ENCODE assay signal across 23 cellular contexts in the genomic region with DNA sequence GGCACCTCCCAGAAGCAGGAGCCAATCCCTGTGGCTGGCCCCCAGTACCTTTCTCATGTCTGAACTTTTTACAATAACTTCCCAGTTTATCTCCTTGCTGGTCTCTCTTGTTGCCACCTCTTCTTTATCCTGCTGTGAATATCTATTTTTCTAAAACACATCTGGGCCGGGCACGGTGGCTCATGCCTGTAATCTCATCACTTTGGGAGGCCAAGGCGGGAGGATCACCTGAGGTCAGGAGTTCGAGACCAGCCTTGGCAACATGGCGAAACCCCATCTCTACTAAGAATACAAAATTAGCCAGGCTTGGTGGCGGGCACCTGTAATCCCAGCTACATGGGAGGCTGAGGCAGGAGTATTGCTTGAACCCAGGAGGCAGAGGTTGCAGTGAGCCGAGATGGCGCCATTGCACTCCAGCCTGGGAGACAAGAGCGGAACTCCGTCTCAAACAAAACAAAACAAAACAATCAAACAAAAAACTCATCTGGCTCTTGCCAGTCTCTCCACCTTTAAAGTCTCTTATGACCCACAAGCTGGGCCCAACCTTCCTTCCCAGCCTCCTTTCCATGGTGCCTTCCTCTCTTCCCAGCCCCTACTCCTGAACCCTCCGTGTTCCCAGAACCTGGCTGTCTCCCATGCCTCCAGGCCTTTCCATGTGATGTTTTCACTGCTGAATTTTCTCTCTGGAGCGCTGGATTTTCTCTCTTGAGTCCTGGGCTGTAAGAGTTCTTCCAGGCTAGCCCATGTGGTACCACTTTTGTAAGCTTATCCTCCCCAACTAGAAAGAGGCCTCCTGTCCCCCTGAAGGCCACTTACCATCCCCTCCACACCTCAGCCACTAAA. TPM values are rescaled to one million over a fixed set of nuclear protein-coding genes. Genes with fewer than 3 reads are reported as not detected.
DNase-seq lines count a peak whose midpoint lies in the region; ATAC-seq and TF ChIP-seq lines count a peak whose summit lies in the region.
"Had no signal": no experiment of that assay in that cellular context is flagged by ENCODE, and none has a peak within 500 bp of the region (broad histone marks: within the 10 kb centered on the region; RNA-seq: fewer than 3 reads in every experiment).

No MANE protein-coding gene starts in this region.

- H3K27me3 ChIP-seq in dorsolateral prefrontal cortex = no peaks in the 10 kb centered on the region
- no peaks in the 10 kb centered on the region for H3K27me3 ChIP-seq in upper lobe of right lung
- H3K27me3 ChIP-seq: suprapubic skin had no signal

- H3K27ac Mint-ChIP-seq in naive B cell = peak overlapping the region; percentile 10 to 92 (median 82)
- H3K27ac Mint-ChIP-seq: activated CD4-positive, alpha-beta T cell treated with anti-CD3 and anti-CD28 coated beads, Interleukin-2, amount 10 ng/mL, durations not matched to agents 7 days and 5 days; activated T-helper 1 cell treated with anti-CD3 and anti-CD28 coated beads, Interleukin-12 subunit alpha, Interleukin-12 subunit beta, Interleukin-2, Interleukin-4 antibody, amounts not matched to agents 30 ng/mL and 10 ng/mL and 1 ng/mL, durations not matched to agents 14 hours and 24 hours and 36 hours; memory B cell; natural killer cell had no signal

- peaks cover 25 to 55% (median 45%) of the 10 kb centered on the region in 3 donors for H3K4me1 Mint-ChIP-seq in naive B cell
- H3K4me1 Mint-ChIP-seq: activated CD4-positive, alpha-beta T cell treated with anti-CD3 and anti-CD28 coated beads, Interleukin-2, amount 10 ng/mL, durations not matched to agents 7 days and 5 days had no signal

- H3K4me3 Mint-ChIP-seq in naive B cell = peak overlapping the region; percentile 20 to 90 (median 80)
- H3K4me3 Mint-ChIP-seq: activated CD4-positive, alpha-beta T cell treated with anti-CD3 and anti-CD28 coated beads, Interleukin-2, amount 10 ng/mL, durations not matched to agents 7 days and 5 days; activated T-helper 1 cell treated with anti-CD3 and anti-CD28 coated beads, Interleukin-12 subunit alpha, Interleukin-12 subunit beta, Interleukin-2, Interleukin-4 antibody, amounts not matched to agents 30 ng/mL and 10 ng/mL and 1 ng/mL, durations not matched to agents 14 hours and 24 hours and 36 hours; natural killer cell had no signal

- H3K9me3 ChIP-seq in upper lobe of right lung = no peaks in the 10 kb centered on the region
- H3K9me3 ChIP-seq: suprapubic skin had no signal

- H3K27ac ChIP-seq in dorsolateral prefrontal cortex = peak overlapping the region; percentile 60 to 99 (median 93)
- no peak overlapping the region for H3K27ac ChIP-seq in upper lobe of right lung
- H3K27ac ChIP-seq: parathyroid adenoma, suprapubic skin, VCaP had no signal

- ATAC-seq in naive B cell (ENCODE audit: low read depth in 2 of 2) (no peak), upper lobe of right lung (no peak), HG03139 (IDR thresholded peaks at IDR 0.05; ENCODE audit: unreplicated experiment) (no peak)
- ATAC-seq: esophagus mucosa had no signal

- H3K36me3 Mint-ChIP-seq in naive B cell = no peaks in the 10 kb centered on the region
- H3K36me3 Mint-ChIP-seq: memory B cell, natural killer cell had no signal

- H3K4me3 ChIP-seq in dorsolateral prefrontal cortex (peak overlapping the region in 22 of 59 donors; percentile 15 to 63 (median 46)), upper lobe of right lung (no peak overlapping the region)
- H3K4me3 ChIP-seq: suprapubic skin had no signal

- intact Hi-C loops in dorsolateral prefrontal cortex (cut with DNase I) = loop anchor here (1.0 to 2.0 kb wide), 5 partner anchors 27 to 89 kb away; partner anchors contain the start of gene HIP1 (in 1 of the 2)
- intact Hi-C loops in upper lobe of right lung (cut with DNase I) = no loop called here

- peaks cover 8% of the 10 kb centered on the region for H3K4me1 ChIP-seq in upper lobe of right lung
- H3K4me1 ChIP-seq: parathyroid adenoma had no signal

- H3K27me3 Mint-ChIP-seq in naive B cell = peaks cover 0 to 4% (median 0%) of the 10 kb centered on the region in 3 donors
- H3K27me3 Mint-ChIP-seq: activated CD4-positive, alpha-beta T cell treated with anti-CD3 and anti-CD28 coated beads, Interleukin-2, amount 10 ng/mL, durations not matched to agents 7 days and 5 days had no signal

- H3K9me3 Mint-ChIP-seq in naive B cell = no peaks in the 10 kb centered on the region
- H3K9me3 Mint-ChIP-seq: activated CD4-positive, alpha-beta T cell treated with anti-CD3 and anti-CD28 coated beads, Interleukin-2, amount 10 ng/mL, durations not matched to agents 7 days and 5 days; activated T-helper 1 cell treated with anti-CD3 and anti-CD28 coated beads, Interleukin-12 subunit alpha, Interleukin-12 subunit beta, Interleukin-2, Interleukin-4 antibody, amounts not matched to agents 30 ng/mL and 10 ng/mL and 1 ng/mL, durations not matched to agents 14 hours and 24 hours and 36 hours; memory B cell; natural killer cell had no signal

- TF ChIP-seq CTCF in dorsolateral prefrontal cortex (IDR thresholded peaks at IDR 0.05 in 54 of 56, conservative IDR thresholded peaks at IDR 0.05 in 2 of 56; ENCODE audit: low read depth in 1 of 56, partially characterized antibody in 56 of 56) (no peak), upper lobe of right lung (IDR thresholded peaks at IDR 0.05) (no peak)

- DNase-seq in NCI-H1092 treated with DMSO at 0.1 percent for 48 hours (lab: John Stamatoyannopoulos, UW) (peak; percentile 76), NCI-H1092 (lab: John Stamatoyannopoulos, UW) (no peak), dorsolateral prefrontal cortex (peak in 1 of 10 donors; percentile 26), naive B cell (no peak), upper lobe of right lung (peak; percentile 34), HPDE6-E6E7 (ENCODE audit: extremely low spot score) (no peak), NCI-H2029 (lab: John Stamatoyannopoulos, UW) (no peak)
- DNase-seq: 8988T; activated CD4-positive, alpha-beta T cell treated with anti-CD3 and anti-CD28 coated beads, Interleukin-2, amount 10 ng/mL, durations not matched to agents 7 days and 5 days; activated naive CD4-positive, alpha-beta T cell treated with anti-CD3 and anti-CD28 coated beads, Interleukin-2, amount 50 U/mL, for 16 hours; central memory CD4-positive, alpha-beta T cell; kidney glomerular epithelial cell; natural killer cell; NCI-H1048; NCI-H446; T-helper 2 cell had no signal

- no peaks in the 10 kb centered on the region for H3K36me3 ChIP-seq in upper lobe of right lung
- H3K36me3 ChIP-seq: suprapubic skin had no signal

RNA-seq across cellular contexts. Expression of gene HIP1, which starts 51.3 kb away (rescaled TPM):
- total RNA-seq in dorsolateral prefrontal cortex = 100 to 1,000 TPM in 1 of 120 experiments, 10 to 100 TPM in 119; 17.2 to 109 (median 43.6) TPM
- polyA plus RNA-seq in naive B cell (ENCODE audit: low read depth in 6 of 6) = 1 to 10 TPM; 2.5 to 7.8 (median 4.3) TPM
- total RNA-seq in upper lobe of right lung = 86.2 TPM

Comparison
In these comparisons a context has a peak if more than half of its experiments do, and no peak if none do; other contexts are left out.
1. DNase-seq: peak in NCI-H1092 treated with DMSO at 0.1 percent for 48 hours (single experiment) and upper lobe of right lung (single experiment); none in NCI-H1092 (single experiment), naive B cell (single experiment), HPDE6-E6E7 (single experiment) and NCI-H2029 (single experiment).